In the genomic region with DNA sequence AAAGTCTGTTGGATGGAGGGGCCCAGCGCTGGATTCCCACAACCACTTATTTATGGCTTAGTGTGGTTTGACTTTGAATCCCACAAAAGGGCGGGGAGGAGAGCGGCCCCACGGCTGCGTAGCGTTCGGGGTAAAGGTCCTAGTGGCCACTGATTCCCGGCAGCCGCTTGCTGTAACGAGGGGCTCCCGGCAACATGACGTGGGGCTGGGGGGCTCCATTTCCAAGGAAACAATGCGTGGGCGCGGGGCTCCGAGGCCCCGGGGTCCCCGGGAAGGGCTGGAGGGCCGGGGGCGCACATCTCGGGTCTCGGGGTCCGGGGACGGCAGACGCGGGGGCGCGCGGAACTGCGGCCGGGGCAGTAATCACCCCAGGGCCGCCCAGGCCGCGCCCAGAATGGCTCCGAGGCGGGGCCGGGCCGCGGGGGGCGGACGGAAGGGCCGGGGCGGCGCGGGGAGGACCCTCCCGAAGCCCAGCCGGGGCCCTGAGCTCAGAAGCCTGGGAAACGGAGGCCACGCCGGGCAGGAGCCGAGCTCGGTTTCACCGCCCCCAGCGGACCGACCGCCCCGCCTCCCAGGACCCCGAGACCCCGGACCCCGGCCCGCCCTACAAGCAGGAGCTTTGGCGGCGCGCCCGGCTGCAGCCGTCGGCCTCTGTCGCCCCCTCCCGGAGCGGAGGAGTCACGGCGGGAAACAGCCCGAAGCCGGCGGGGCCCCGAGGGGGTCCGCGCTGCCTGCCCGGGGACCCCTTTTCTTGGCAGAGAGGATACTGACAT, we compare ENCODE assay signal across 8 cellular contexts.
DNase-seq lines count a peak whose midpoint lies in the region; ATAC-seq and TF ChIP-seq lines count a peak whose summit lies in the region.

No MANE protein-coding gene starts in this region.

- DNase-seq in NOMO-1 treated with DMSO at 0.1 percent for 48 hours (lab: John Stamatoyannopoulos, UW; ENCODE audit: unreplicated experiment) (peak; percentile 58), activated T-cell treated with anti-CD3 and anti-CD28 coated beads for 4 hours (peak; percentile 68), erythroblast (lab: John Stamatoyannopoulos, UW) (peak; percentile 87 to 91)
- peak; percentile 88 for DNase-seq in stimulated activated CD8-positive, alpha-beta memory T cell treated with anti-CD3 and anti-CD28 coated beads, Interleukin-4, amount 100 ng/mL, for 48 hours

- ATAC-seq in GM19025 (IDR thresholded peaks at IDR 0.05; ENCODE audit: low read depth, unreplicated experiment): peak; percentile 80
- peak; percentile 74 for ATAC-seq in HG03196 (IDR thresholded peaks at IDR 0.05; ENCODE audit: unreplicated experiment)

- H3K27me3 ChIP-seq in BLaER1 (0 out of 2 replicates have a peak, but pooled peaks cover 7% of the 10 kb centered on the region), mucosa of stomach (ENCODE audit: control insufficient read depth, insufficient read depth, low read length) (no peaks in the 10 kb centered on the region)

- peak; percentile 38 for TF ChIP-seq POLR2A in erythroblast (IDR thresholded peaks at IDR 0.05; ENCODE audit: low read length)

- H3K9me3 ChIP-seq in BLaER1 (no peaks in the 10 kb centered on the region), mucosa of stomach (ENCODE audit: control insufficient read depth, low read length) (no peaks in the 10 kb centered on the region)

- no peaks in the 10 kb centered on the region for H3K36me3 ChIP-seq in BLaER1
- H3K36me3 ChIP-seq in mucosa of stomach (ENCODE audit: control insufficient read depth, insufficient read depth, low read length): no peaks in the 10 kb centered on the region

- peak overlapping the region; percentile 84 for H3K4me3 ChIP-seq in BLaER1
- peak overlapping the region; percentile 64 for H3K4me3 ChIP-seq in mucosa of stomach (ENCODE audit: low read length)

- H3K9ac ChIP-seq in BLaER1 (peak overlapping the region; percentile 92), mucosa of stomach (ENCODE audit: low read length) (peak overlapping the region; percentile 82)

- peak overlapping the region; percentile 94 for H3K27ac ChIP-seq in BLaER1

- peak overlapping the region; percentile 90 for H3K4me2 ChIP-seq in BLaER1

- no peaks in the 10 kb centered on the region for H4K20me1 ChIP-seq in BLaER1

- H3K4me1 ChIP-seq in BLaER1 (peaks cover 62% of the 10 kb centered on the region), mucosa of stomach (ENCODE audit: control insufficient read depth, insufficient read depth, low read length) (peaks cover 22% of the 10 kb centered on the region)

Comparison
In these comparisons a context has a peak if more than half of its experiments do, and no peak if none do; other contexts are left out.
1. Peak in every context shown above with its lines: DNase-seq, ATAC-seq, H3K4me3 ChIP-seq and H3K27ac ChIP-seq.